In genomic region chrX:49187028-49187394, GRCh38 we compare ENCODE assay signal across 12 cellular contexts. TPM values are rescaled to one million over a fixed set of nuclear protein-coding genes. Genes with fewer than 3 reads are reported as not detected.
DNase-seq lines count a peak whose midpoint lies in the region; ATAC-seq, FAIRE-seq and TF ChIP-seq lines count a peak whose summit lies in the region.
"Had no signal": no experiment of that assay in that cellular context is flagged by ENCODE, and none has a peak within 500 bp of the region (broad histone marks: within the 10 kb centered on the region; RNA-seq: fewer than 3 reads in every experiment).

No MANE protein-coding gene starts in this region.

- H3K9me3 Mint-ChIP-seq in naive thymus-derived CD8-positive, alpha-beta T cell: no peaks in the 10 kb centered on the region
- H3K9me3 Mint-ChIP-seq: CD4-positive, alpha-beta memory T cell had no signal

- H3K27me3 Mint-ChIP-seq in naive thymus-derived CD8-positive, alpha-beta T cell: no peaks in the 10 kb centered on the region
- H3K27me3 Mint-ChIP-seq: CD4-positive, alpha-beta memory T cell had no signal

- H3K36me3 Mint-ChIP-seq in naive thymus-derived CD8-positive, alpha-beta T cell: peaks cover 0 to 10% (median 0%) of the 10 kb centered on the region in 3 donors

- no peak for TF ChIP-seq EP300 in K562 (IDR thresholded peaks at IDR 0.05; ENCODE audit: low read length)

- peaks cover 50% of the 10 kb centered on the region for H3K79me2 ChIP-seq in K562 (ENCODE audit: control insufficient read depth, insufficient read depth, low read length)

- H3K9me1 ChIP-seq in K562 (ENCODE audit: control insufficient read depth, insufficient read depth, low read length): no peaks in the 10 kb centered on the region

- CTCF ChIA-PET in K562 (lab: Yijun Ruan, JAX; ENCODE audit: low intra/inter-chr PET ratio): no interaction called here

- H3K4me1 ChIP-seq in liver (ENCODE audit: control insufficient read depth in 4 of 4, insufficient read depth in 4 of 4, low read length in 3 of 4): peaks cover 2 to 10% (median 6%) of the 10 kb centered on the region in 4 donors
- no peaks in the 10 kb centered on the region for H3K4me1 ChIP-seq in right lobe of liver
- H3K4me1 ChIP-seq in K562 (replicated peaks in 1 of 2; ENCODE audit: control insufficient read depth in 2 of 2, insufficient read depth in 2 of 2, low read length in 2 of 2): peaks cover 33 to 51% of the 10 kb centered on the region in 2 experiments
- H3K4me1 ChIP-seq in vagina: peaks cover 22% of the 10 kb centered on the region

- peaks cover 13 to 33% (median 27%) of the 10 kb centered on the region in 4 donors for H3K4me1 Mint-ChIP-seq in naive thymus-derived CD8-positive, alpha-beta T cell

- WGBS in liver: 77% methylated on average over 15 of the region's 15 CpGs
- WGBS in right lobe of liver (ENCODE audit: insufficient coverage, low coverage, low lambda C conversion rate, missing lambda C conversion rate): 95% methylated on average over 3 of the region's 15 CpGs
- 81% methylated on average over 3 of the region's 15 CpGs for WGBS in K562 (ENCODE audit: insufficient coverage, low coverage, missing lambda C conversion rate)

- H3K9me3 ChIP-seq in liver (ENCODE audit: control insufficient read depth in 4 of 4, low read length in 3 of 4) (no peaks in the 10 kb centered on the region), right lobe of liver (no peaks in the 10 kb centered on the region), K562 (replicated peaks; ENCODE audit: control insufficient read depth, insufficient read depth, low read depth, low read length) (no peaks in the 10 kb centered on the region), vagina (no peaks in the 10 kb centered on the region)

- H4K20me1 ChIP-seq in K562 (replicated peaks; ENCODE audit: control insufficient read depth, insufficient read depth, low read length): peaks cover 9% of the 10 kb centered on the region

- H3K9ac ChIP-seq in liver (ENCODE audit: low read depth in 1 of 2, low read length in 2 of 2) (no peak overlapping the region), K562 (ENCODE audit: insufficient read depth in 1 of 2, low read depth in 2 of 2, low read length in 2 of 2) (peak overlapping the region in 1 of 2 experiments; percentile 93; a peak in 2 of 4 replicates)

- peak overlapping the region; percentile 78; the same call in 1 of the 2 replicates for H2AFZ ChIP-seq in K562 (ENCODE audit: low read depth, low read length)

- TF ChIP-seq RAD21 in liver (IDR thresholded peaks at IDR 0.05) (no peak), K562 (CRISPR knock-in tag; conservative IDR thresholded peaks at IDR 0.05 in 1 of 2, IDR thresholded peaks at IDR 0.05 in 1 of 2) (no peak)

- peak overlapping the region in 1 of 10 donors; percentile 71 for H3K27ac Mint-ChIP-seq in naive thymus-derived CD8-positive, alpha-beta T cell

- H3K4me3 Mint-ChIP-seq in naive thymus-derived CD8-positive, alpha-beta T cell: peak overlapping the region in 7 of 10 donors; percentile 30 to 91 (median 77)

- POLR2A ChIA-PET in K562 (lab: Yijun Ruan, JAX): interaction anchor here (0.6 kb wide), 1 partner anchor 172 kb away, joined by 3 read pairs; no protein-coding TSS in a partner anchor
- POLR2A ChIA-PET in naive thymus-derived CD8-positive, alpha-beta T cell (lab: Charles Lee): interaction anchor here (1.0 kb wide), 1 partner anchor 22 kb away, joined by 3 read pairs; no protein-coding TSS in a partner anchor

- TF ChIP-seq CTCF in liver (IDR thresholded peaks at IDR 0.05; ENCODE audit: low read depth, low read length, missing input control) (no peak), right lobe of liver (IDR thresholded peaks at IDR 0.05) (no peak), K562 (IDR thresholded peaks at IDR 0.05 in 2 of 3, conservative IDR thresholded peaks at IDR 0.05 in 1 of 3; ENCODE audit: insufficient read depth in 2 of 3, low read depth in 1 of 3, low read length in 3 of 3) (no peak), vagina (IDR thresholded peaks at IDR 0.05) (no peak), GM10266 (IDR thresholded peaks at IDR 0.05; ENCODE audit: control insufficient read depth, insufficient read depth, low read depth, missing control alignments) (no peak)

- DNase-seq in right lobe of liver (no peak), K562 (ENCODE audit: extremely low read depth in 1 of 4, low spot score in 3 of 4) (no peak), vagina (ENCODE audit: extremely low spot score in 2 of 2) (no peak), HUDEP-2 (lab: John Stamatoyannopoulos, UW; ENCODE audit: unreplicated experiment in 76 of 76) (no peak), GM10266 (ENCODE audit: extremely low spot score) (no peak)
- no peak for DNase-seq in naive thymus-derived CD8-positive, alpha-beta T cell
- DNase-seq: NCI-H774 had no signal

- TF ChIP-seq POLR2A in right lobe of liver (IDR thresholded peaks at IDR 0.05) (no peak), K562 (conservative IDR thresholded peaks at IDR 0.05) (no peak), vagina (IDR thresholded peaks at IDR 0.05) (no peak)

- H3K4me3 ChIP-seq in liver (ENCODE audit: low read depth in 1 of 3, low read length in 3 of 3) (no peak overlapping the region), right lobe of liver (no peak overlapping the region), K562 (no peak overlapping the region), vagina (no peak overlapping the region)
- H3K4me3 ChIP-seq: GM12878 had no signal

- H3K36me3 ChIP-seq in liver (ENCODE audit: control insufficient read depth in 4 of 4, insufficient read depth in 3 of 4, low read depth in 1 of 4, low read length in 3 of 4): peaks cover 0 to 3% (median 0%) of the 10 kb centered on the region in 4 donors
- peaks cover 0 to 4% (median 0%) of the 10 kb centered on the region in 4 donors for H3K36me3 ChIP-seq in right lobe of liver
- peaks cover 21% of the 10 kb centered on the region; the same call in 1 of the 3 replicates for H3K36me3 ChIP-seq in K562 (ENCODE audit: control insufficient read depth, insufficient read depth, low read length)
- H3K36me3 ChIP-seq in vagina: no peaks in the 10 kb centered on the region

- BruUV-seq in K562 (replicated peaks; lab: Mats Ljungman, UMichigan): no TSS peak

- ATAC-seq in right lobe of liver: no peak
- no peak for ATAC-seq in K562
- ATAC-seq in naive thymus-derived CD8-positive, alpha-beta T cell: no peak
- ATAC-seq in GM19467 (IDR thresholded peaks at IDR 0.05; ENCODE audit: unreplicated experiment): no peak

- FAIRE-seq in K562 (lab: Jason Lieb, UNC): no peak
- FAIRE-seq: GM12878, keratinocyte had no signal

- in situ Hi-C loops in K562 (cut with MboI): no loop called here

- H3K27ac ChIP-seq in liver (ENCODE audit: low read depth in 1 of 2, low read length in 2 of 2): peak overlapping the region; percentile 82 to 88
- peak overlapping the region in 1 of 3 donors; percentile 63 for H3K27ac ChIP-seq in right lobe of liver
- peak overlapping the region; percentile 91 for H3K27ac ChIP-seq in K562 (ENCODE audit: extremely low read depth, low read depth, low read length)
- H3K27ac ChIP-seq in vagina: peak overlapping the region; percentile 76

- peak overlapping the region; percentile 90; the same call in 1 of the 2 replicates for H3K4me2 ChIP-seq in K562 (ENCODE audit: insufficient read depth, low read length)

- intact Hi-C loops in right lobe of liver (cut with DNase I) (no loop called here), K562 (cut with micrococcal nuclease) (no loop called here), vagina (cut with DNase I) (no loop called here)

- no peaks in the 10 kb centered on the region for H3K27me3 ChIP-seq in liver (ENCODE audit: control insufficient read depth in 4 of 4, insufficient read depth in 4 of 4, low read length in 3 of 4)
- no peaks in the 10 kb centered on the region for H3K27me3 ChIP-seq in right lobe of liver
- no peaks in the 10 kb centered on the region for H3K27me3 ChIP-seq in K562 (ENCODE audit: control insufficient read depth in 2 of 2, insufficient read depth in 2 of 2, low read length in 2 of 2)
- no peaks in the 10 kb centered on the region for H3K27me3 ChIP-seq in vagina

RNA-seq across cellular contexts. Expression of gene PRICKLE3, which starts 0.8 kb away (rescaled TPM):
- total RNA-seq in liver (1 to 10 TPM; 2.5 to 6.5 TPM), right lobe of liver (1 to 10 TPM; 3.8 to 6.4 (median 5.0) TPM), K562 (2014; rRNA removed) (24.7 and 26.8 TPM in 2 replicates), K562 (2014; rRNA removed; fragmentation: Illumina TruSeq; extraction: Trizol) (6.8 and 8.7 TPM in 2 replicates), K562 (2015; rRNA removed; fragmentation: Illumina TruSeq; extraction: Trizol) (10.2 and 11.2 TPM in 2 replicates), K562 (2021) (43.8 and 44.3 TPM in 2 replicates), vagina (26.5 TPM)
- polyA plus RNA-seq in liver (1 to 10 TPM; 2.1 to 3.3 TPM), K562 (2011; rRNA removed) (14.0 and 22.0 TPM in 2 replicates), K562 (2014; fragmentation: Illumina TruSeq; extraction: Trizol) (19.1 and 19.4 TPM in 2 replicates), K562 (2014; fragmentation: Nextera tagmentation; extraction: Ambion mirVana) (1 to 10 TPM; 1.1 to 1.4 TPM), K562 (2014; rRNA removed) (23.7 and 32.8 TPM in 2 replicates)
- total RNA-seq in K562 (2011; cell fraction: chromatin; rRNA removed; ENCODE audit: low replicate concordance): 44.7 and 103 TPM in 2 replicates
- total RNA-seq in K562 (2011; cell fraction: nucleolus; rRNA removed): 65.1 and 65.2 TPM in 2 replicates
- 41.5 and 44.2 TPM in 2 replicates for total RNA-seq in K562 (2011; cell fraction: nucleoplasm; rRNA removed)
- 13.3 and 26.4 TPM in 2 replicates for polyA plus RNA-seq in K562 (2011; cell fraction: cytosol; rRNA removed)
- polyA plus RNA-seq in K562 (2011; cell fraction: nucleus; rRNA removed): 49.4 and 83.5 TPM in 2 replicates
- polyA plus RNA-seq in K562 (2012): 28.6 and 29.5 TPM in 2 replicates
- polyA minus RNA-seq in K562 (2011; rRNA and poly(A)+ RNA removed): 10.3 and 12.1 TPM in 2 replicates
- polyA minus RNA-seq in K562 (2011; cell fraction: cytosol; rRNA and poly(A)+ RNA removed): 30.0 and 34.3 TPM in 2 replicates
- polyA minus RNA-seq in K562 (2011; cell fraction: nucleus; rRNA and poly(A)+ RNA removed): 18.0 and 18.3 TPM in 2 replicates
- 10 to 100 TPM in 1 of 2 experiments, 1 to 10 TPM in 1; 8.5 to 10.1 TPM for total RNA-seq in naive thymus-derived CD8-positive, alpha-beta T cell
- polyA plus RNA-seq in naive thymus-derived CD8-positive, alpha-beta T cell: 1 to 10 TPM; 1.3 to 2.9 (median 2.0) TPM

RNA-seq across cellular contexts. Expression of gene SYP, which starts 13.0 kb away (rescaled TPM):
- under 1 TPM; 0.61 to 0.67 TPM for total RNA-seq in liver
- under 1 TPM; 0.30 to 0.33 TPM for polyA plus RNA-seq in liver
- total RNA-seq in right lobe of liver: under 1 TPM in 5 of 6 experiments, not detected in 1; 0.12 to 0.39 (median 0.27) TPM
- total RNA-seq in K562 (2011; cell fraction: chromatin; rRNA removed; ENCODE audit: low replicate concordance): 4.8 and 8.4 TPM in 2 replicates
- total RNA-seq in K562 (2011; cell fraction: nucleolus; rRNA removed): 6.8 and 7.3 TPM in 2 replicates
- total RNA-seq in K562 (2011; cell fraction: nucleoplasm; rRNA removed): 6.0 and 10.6 TPM in 2 replicates
- total RNA-seq in K562 (2014; rRNA removed): 3.4 and 3.9 TPM in 2 replicates
- 2.2 and 2.6 TPM in 2 replicates for total RNA-seq in K562 (2014; rRNA removed; fragmentation: Illumina TruSeq; extraction: Trizol)
- 1.5 and 1.6 TPM in 2 replicates for total RNA-seq in K562 (2015; rRNA removed; fragmentation: Illumina TruSeq; extraction: Trizol)
- 2.1 and 3.0 TPM in 2 replicates for total RNA-seq in K562 (2021)
- 3.9 and 5.1 TPM in 2 replicates for polyA plus RNA-seq in K562 (2011; rRNA removed)
- 5.7 and 10.1 TPM in 2 replicates for polyA plus RNA-seq in K562 (2011; cell fraction: cytosol; rRNA removed)
- 3.8 and 7.1 TPM in 2 replicates for polyA plus RNA-seq in K562 (2011; cell fraction: nucleus; rRNA removed)
- 1.8 and 4.5 TPM in 2 replicates for polyA plus RNA-seq in K562 (2012)
- 2.4 and 2.9 TPM in 2 replicates for polyA plus RNA-seq in K562 (2014; fragmentation: Illumina TruSeq; extraction: Trizol)
- polyA plus RNA-seq in K562 (2014; fragmentation: Nextera tagmentation; extraction: Ambion mirVana): under 1 TPM; 0.48 to 0.52 TPM
- polyA plus RNA-seq in K562 (2014; rRNA removed): 3.6 and 4.3 TPM in 2 replicates
- polyA minus RNA-seq in K562 (2011; rRNA and poly(A)+ RNA removed): 1.6 and 3.3 TPM in 2 replicates
- polyA minus RNA-seq in K562 (2011; cell fraction: cytosol; rRNA and poly(A)+ RNA removed): 1.3 and 4.0 TPM in 2 replicates
- polyA minus RNA-seq in K562 (2011; cell fraction: nucleus; rRNA and poly(A)+ RNA removed): 3.8 and 4.0 TPM in 2 replicates
- under 1 TPM; 0.34 to 0.58 TPM for total RNA-seq in naive thymus-derived CD8-positive, alpha-beta T cell
- under 1 TPM; 0.27 to 0.41 (median 0.40) TPM for polyA plus RNA-seq in naive thymus-derived CD8-positive, alpha-beta T cell
- total RNA-seq in vagina: 11.0 TPM

RNA-seq across cellular contexts. Expression of gene PLP2, which starts 15.3 kb away (rescaled TPM):
- total RNA-seq in liver (1 to 10 TPM; 2.4 to 6.7 TPM), right lobe of liver (10 to 100 TPM in 4 of 6 experiments, 1 to 10 TPM in 2; 7.4 to 24.4 (median 14.5) TPM), K562 (2014; rRNA removed) (34.7 and 55.2 TPM in 2 replicates), K562 (2014; rRNA removed; fragmentation: Illumina TruSeq; extraction: Trizol) (65.1 and 67.8 TPM in 2 replicates), K562 (2015; rRNA removed; fragmentation: Illumina TruSeq; extraction: Trizol) (70.4 and 73.0 TPM in 2 replicates), K562 (2021) (106 and 112 TPM in 2 replicates), vagina (81.3 TPM)
- polyA plus RNA-seq in liver (10 to 100 TPM; 22.6 to 24.5 TPM), K562 (2011; rRNA removed) (169 and 175 TPM in 2 replicates), K562 (2014; fragmentation: Illumina TruSeq; extraction: Trizol) (199 and 236 TPM in 2 replicates), K562 (2014; fragmentation: Nextera tagmentation; extraction: Ambion mirVana) (100 to 1,000 TPM; 117 to 208 TPM), K562 (2014; rRNA removed) (63.0 and 96.3 TPM in 2 replicates)
- total RNA-seq in K562 (2011; cell fraction: chromatin; rRNA removed; ENCODE audit: low replicate concordance): 74.1 and 122 TPM in 2 replicates
- 138 and 180 TPM in 2 replicates for total RNA-seq in K562 (2011; cell fraction: nucleolus; rRNA removed)
- 178 and 233 TPM in 2 replicates for total RNA-seq in K562 (2011; cell fraction: nucleoplasm; rRNA removed)
- polyA plus RNA-seq in K562 (2011; cell fraction: cytosol; rRNA removed): 367 and 379 TPM in 2 replicates
- polyA plus RNA-seq in K562 (2011; cell fraction: nucleus; rRNA removed): 76.0 and 82.2 TPM in 2 replicates
- 170 and 356 TPM in 2 replicates for polyA plus RNA-seq in K562 (2012)
- polyA minus RNA-seq in K562 (2011; rRNA and poly(A)+ RNA removed): 88.3 and 104 TPM in 2 replicates
- polyA minus RNA-seq in K562 (2011; cell fraction: cytosol; rRNA and poly(A)+ RNA removed): 55.9 and 80.5 TPM in 2 replicates
- polyA minus RNA-seq in K562 (2011; cell fraction: nucleus; rRNA and poly(A)+ RNA removed): 8.6 and 18.3 TPM in 2 replicates
- total RNA-seq in naive thymus-derived CD8-positive, alpha-beta T cell: 1 to 10 TPM; 6.4 to 6.7 TPM
- 100 to 1,000 TPM; 117 to 141 (median 119) TPM for polyA plus RNA-seq in naive thymus-derived CD8-positive, alpha-beta T cell

RNA-seq across cellular contexts. Expression of gene MAGIX, which starts 24.5 kb away (rescaled TPM):
- 1 to 10 TPM; 2.9 to 6.9 TPM for total RNA-seq in liver
- polyA plus RNA-seq in liver: 10 to 100 TPM in 1 of 2 donors, 1 to 10 TPM in 1; 8.8 to 10.8 TPM
- total RNA-seq in right lobe of liver: 10 to 100 TPM in 4 of 6 experiments, 1 to 10 TPM in 2; 8.8 to 24.0 (median 18.4) TPM
- 3.0 TPM in 2 replicates for total RNA-seq in K562 (2011; cell fraction: chromatin; rRNA removed; ENCODE audit: low replicate concordance)
- 1.8 and 2.7 TPM in 2 replicates for total RNA-seq in K562 (2011; cell fraction: nucleolus; rRNA removed)
- total RNA-seq in K562 (2011; cell fraction: nucleoplasm; rRNA removed): 2.5 and 4.6 TPM in 2 replicates
- total RNA-seq in K562 (2014; rRNA removed): 2.5 and 3.5 TPM in 2 replicates
- 0.32 and 0.33 TPM in 2 replicates for total RNA-seq in K562 (2014; rRNA removed; fragmentation: Illumina TruSeq; extraction: Trizol)
- total RNA-seq in K562 (2015; rRNA removed; fragmentation: Illumina TruSeq; extraction: Trizol): 0.47 and 0.79 TPM in 2 replicates
- total RNA-seq in K562 (2021): 2.2 and 2.4 TPM in 2 replicates
- polyA plus RNA-seq in K562 (2011; rRNA removed): 0.78 and 1.6 TPM in 2 replicates
- polyA plus RNA-seq in K562 (2011; cell fraction: cytosol; rRNA removed): 2.6 and 4.7 TPM in 2 replicates
- 2.2 and 4.1 TPM in 2 replicates for polyA plus RNA-seq in K562 (2011; cell fraction: nucleus; rRNA removed)
- 1.1 and 1.7 TPM in 2 replicates for polyA plus RNA-seq in K562 (2012)
- 0.28 and 1.2 TPM in 2 replicates for polyA plus RNA-seq in K562 (2014; fragmentation: Illumina TruSeq; extraction: Trizol)
- under 1 TPM; 0.08 to 0.22 TPM for polyA plus RNA-seq in K562 (2014; fragmentation: Nextera tagmentation; extraction: Ambion mirVana)
- polyA plus RNA-seq in K562 (2014; rRNA removed): 1.4 and 1.9 TPM in 2 replicates
- polyA minus RNA-seq in K562 (2011; rRNA and poly(A)+ RNA removed): 0.91 and 1.2 TPM in 2 replicates
- 1.0 and 2.2 TPM in 2 replicates for polyA minus RNA-seq in K562 (2011; cell fraction: cytosol; rRNA and poly(A)+ RNA removed)
- 2.2 and 2.7 TPM in 2 replicates for polyA minus RNA-seq in K562 (2011; cell fraction: nucleus; rRNA and poly(A)+ RNA removed)
- 1 to 10 TPM in 1 of 2 experiments, under 1 TPM in 1; 0.96 to 1.2 TPM for total RNA-seq in naive thymus-derived CD8-positive, alpha-beta T cell
- polyA plus RNA-seq in naive thymus-derived CD8-positive, alpha-beta T cell: under 1 TPM; 0.52 to 0.77 (median 0.71) TPM
- total RNA-seq in vagina: 2.2 TPM

RNA-seq across cellular contexts. Expression of gene CACNA1F, which starts 46.1 kb away (rescaled TPM):
- total RNA-seq in liver (not detected), right lobe of liver (under 1 TPM in 1 of 6 experiments, not detected in 5; 0.06 TPM), K562 (2014; rRNA removed) (under 0.01 TPM in 1 of 2 replicates, not detected in the other), K562 (2014; rRNA removed; fragmentation: Illumina TruSeq; extraction: Trizol) (not detected in 2 replicates), K562 (2015; rRNA removed; fragmentation: Illumina TruSeq; extraction: Trizol) (not detected in 2 replicates), K562 (2021) (0.04 TPM in 2 replicates), vagina (0.25 TPM)
- polyA plus RNA-seq in liver (under 1 TPM in 1 of 2 donors, not detected in 1; 0.03 TPM), K562 (2011; rRNA removed) (0.13 and 0.37 TPM in 2 replicates), K562 (2014; fragmentation: Illumina TruSeq; extraction: Trizol) (0.01 and 0.03 TPM in 2 replicates), K562 (2014; fragmentation: Nextera tagmentation; extraction: Ambion mirVana) (under 1 TPM in 1 of 2 experiments, not detected in 1; 0.01 TPM), K562 (2014; rRNA removed) (0.15 and 0.41 TPM in 2 replicates)
- 2.0 TPM in 2 replicates for total RNA-seq in K562 (2011; cell fraction: chromatin; rRNA removed; ENCODE audit: low replicate concordance)
- total RNA-seq in K562 (2011; cell fraction: nucleolus; rRNA removed): 0.79 and 0.83 TPM in 2 replicates
- 0.84 and 1.7 TPM in 2 replicates for total RNA-seq in K562 (2011; cell fraction: nucleoplasm; rRNA removed)
- 0.10 and 0.22 TPM in 2 replicates for polyA plus RNA-seq in K562 (2011; cell fraction: cytosol; rRNA removed)
- 1.5 and 1.9 TPM in 2 replicates for polyA plus RNA-seq in K562 (2011; cell fraction: nucleus; rRNA removed)
- 0.10 and 0.36 TPM in 2 replicates for polyA plus RNA-seq in K562 (2012)
- polyA minus RNA-seq in K562 (2011; rRNA and poly(A)+ RNA removed): 0.04 and 0.06 TPM in 2 replicates
- not detected in 2 replicates for polyA minus RNA-seq in K562 (2011; cell fraction: cytosol; rRNA and poly(A)+ RNA removed)
- polyA minus RNA-seq in K562 (2011; cell fraction: nucleus; rRNA and poly(A)+ RNA removed): 0.27 and 0.56 TPM in 2 replicates
- total RNA-seq in naive thymus-derived CD8-positive, alpha-beta T cell: 1 to 10 TPM; 3.6 to 3.8 TPM
- polyA plus RNA-seq in naive thymus-derived CD8-positive, alpha-beta T cell: under 1 TPM in 1 of 3 donors, not detected in 2; 0.02 TPM
- polyA plus RNA-seq: keratinocyte had no signal
